In the genomic region with DNA sequence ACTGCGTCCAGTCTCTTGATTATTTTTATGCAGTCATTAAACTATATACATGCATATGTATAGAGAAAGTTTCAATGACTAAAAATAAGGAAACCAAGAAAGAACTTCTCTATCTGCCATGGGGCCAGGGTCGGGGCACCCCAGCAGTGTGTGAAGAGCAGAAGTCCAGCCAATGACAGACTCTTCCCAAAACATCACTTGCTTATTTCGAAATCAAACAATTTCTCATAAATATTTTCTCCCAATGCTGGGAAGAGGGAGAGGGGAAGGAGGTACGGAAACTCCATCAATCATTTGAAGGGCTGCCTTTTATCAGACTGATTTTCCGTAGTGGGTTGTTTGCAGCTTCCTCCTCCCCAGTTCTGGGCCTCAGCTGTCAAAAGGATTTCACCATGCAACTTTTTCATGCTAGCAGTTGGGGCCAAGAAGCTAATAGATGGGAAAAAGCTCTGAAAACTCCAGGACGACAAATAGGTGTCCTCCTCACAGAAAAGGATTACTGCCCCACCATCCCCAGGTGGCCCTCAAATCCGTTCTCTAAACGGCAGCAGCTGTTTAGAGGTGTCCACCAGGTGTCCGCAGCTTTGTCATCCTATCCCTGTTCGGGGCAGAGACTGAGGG, we compare ENCODE assay signal across 8 cellular contexts. TPM values are rescaled to one million over a fixed set of nuclear protein-coding genes. Genes with fewer than 3 reads are reported as not detected.
DNase-seq lines count a peak whose midpoint lies in the region; ATAC-seq and TF ChIP-seq lines count a peak whose summit lies in the region.

No MANE protein-coding gene starts in this region.

- H3K36me3 ChIP-seq in CD8-positive, alpha-beta T cell (ENCODE audit: insufficient read depth, low read length): peaks cover 4% of the 10 kb centered on the region
- H3K36me3 ChIP-seq in HUES64 (ENCODE audit: insufficient read depth, low read length) (peaks cover 17% of the 10 kb centered on the region; the same call in 1 of the 2 replicates), urinary bladder (ENCODE audit: insufficient read depth) (no peaks in the 10 kb centered on the region)

- no peaks in the 10 kb centered on the region for H3K9me3 Mint-ChIP-seq in CD8-positive, alpha-beta T cell

- no peak for TF ChIP-seq CTCF in CD8-positive, alpha-beta T cell (IDR thresholded peaks at IDR 0.05)

- H3K27ac ChIP-seq in CD8-positive, alpha-beta T cell (ENCODE audit: low read depth, low read length): peak overlapping the region; percentile 59
- peak overlapping the region; percentile 16; the same call in 1 of the 2 replicates for H3K27ac ChIP-seq in HUES64 (ENCODE audit: low read depth, low read length)
- peak overlapping the region; percentile 91 for H3K27ac ChIP-seq in angular gyrus (ENCODE audit: low read depth, low read length)
- peak overlapping the region; percentile 76 for H3K27ac ChIP-seq in urinary bladder (ENCODE audit: low read depth)

- no peaks in the 10 kb centered on the region for H3K27me3 Mint-ChIP-seq in CD8-positive, alpha-beta T cell (ENCODE audit: low read depth)

- peak overlapping the region; percentile 95 for H3K4me3 ChIP-seq in CD8-positive, alpha-beta T cell (ENCODE audit: low read depth, low read length)
- H3K4me3 ChIP-seq in HUES64 (ENCODE audit: low read length): peak overlapping the region; percentile 92
- H3K4me3 ChIP-seq in urinary bladder (ENCODE audit: low read depth, low read length): peak overlapping the region; percentile 68

- H3K27me3 ChIP-seq in CD8-positive, alpha-beta T cell (ENCODE audit: insufficient read depth, low read length): no peaks in the 10 kb centered on the region
- no peaks in the 10 kb centered on the region for H3K27me3 ChIP-seq in HUES64 (ENCODE audit: insufficient read depth, low read length)

- no peak for DNase-seq in CD8-positive, alpha-beta T cell
- DNase-seq in medulla oblongata (ENCODE audit: extremely low spot score) (peak; percentile 40), COLO829 (ENCODE audit: low spot score) (no peak), NCI-H1105 (lab: John Stamatoyannopoulos, UW) (no peak)

- no peaks in the 10 kb centered on the region for H3K9me3 ChIP-seq in CD8-positive, alpha-beta T cell (ENCODE audit: low read length)
- H3K9me3 ChIP-seq in HUES64 (ENCODE audit: insufficient read depth, low read depth, low read length): no peaks in the 10 kb centered on the region

- CTCF ChIA-PET in CD8-positive, alpha-beta T cell (lab: Charles Lee): interaction anchor here (0.8 to 1.8 kb wide), 6 partner anchors 15 to 87 kb away, joined by 3 to 10 read pairs (median 4); a partner anchor contains a TSS

- intact Hi-C loops in CD8-positive, alpha-beta T cell (cut with DNase I, micrococcal nuclease): loop anchor here (1.0 to 5.0 kb wide), 9 partner anchors 16 to 265 kb away; a partner anchor contains a TSS

- peaks cover 11% of the 10 kb centered on the region for H3K36me3 Mint-ChIP-seq in CD8-positive, alpha-beta T cell

- ATAC-seq in CD8-positive, alpha-beta T cell: no peak
- ATAC-seq in HG02588 (IDR thresholded peaks at IDR 0.05; ENCODE audit: unreplicated experiment): no peak

- H3K27ac Mint-ChIP-seq in CD8-positive, alpha-beta T cell: peak overlapping the region; percentile 85

- H3K4me3 Mint-ChIP-seq in CD8-positive, alpha-beta T cell: peak overlapping the region; percentile 92

- 33% methylated on average over 8 of the region's 10 CpGs for WGBS in HUES64
- 20% methylated on average over 10 of the region's 10 CpGs for WGBS in urinary bladder

- H3K4me1 Mint-ChIP-seq in CD8-positive, alpha-beta T cell (ENCODE audit: low read depth): peaks cover 45% of the 10 kb centered on the region

- peak overlapping the region; percentile 72 for H3K9ac ChIP-seq in HUES64 (ENCODE audit: low read depth, low read length)

- peaks cover 29% of the 10 kb centered on the region for H3K4me1 ChIP-seq in CD8-positive, alpha-beta T cell (ENCODE audit: insufficient read depth, low read length)
- H3K4me1 ChIP-seq in HUES64 (ENCODE audit: insufficient read depth, low read length) (peaks cover 5% of the 10 kb centered on the region; the same call in 1 of the 2 replicates), urinary bladder (ENCODE audit: insufficient read depth) (no peaks in the 10 kb centered on the region)

- POLR2A ChIA-PET in CD8-positive, alpha-beta T cell (lab: Charles Lee): interaction anchor here (2.5 kb wide), 1 partner anchor 15 kb away, joined by 14 read pairs; a partner anchor contains a TSS

RNA-seq across cellular contexts. Expression of a gene that starts 0.6 kb away (rescaled TPM):
- total RNA-seq in CD8-positive, alpha-beta T cell: 10 to 100 TPM; 91.9 to 95.3 TPM
- 46.8 TPM for polyA plus RNA-seq in HUES64 (2013, experiment 1 of 2)
- 59.5 TPM for polyA plus RNA-seq in HUES64 (2013, experiment 2 of 2)
- 18.6 TPM for total RNA-seq in urinary bladder
- polyA plus RNA-seq in urinary bladder: 57.7 TPM

RNA-seq across cellular contexts. Expression of a gene that starts 16.2 kb away (rescaled TPM):
- total RNA-seq in CD8-positive, alpha-beta T cell: 100 to 1,000 TPM; 116 to 120 TPM
- polyA plus RNA-seq in HUES64 (2013, experiment 1 of 2): 61.8 TPM
- polyA plus RNA-seq in HUES64 (2013, experiment 2 of 2): 57.8 TPM
- total RNA-seq in urinary bladder: 30.1 TPM
- 66.2 TPM for polyA plus RNA-seq in urinary bladder

RNA-seq across cellular contexts. Expression of a gene that starts 23.6 kb away (rescaled TPM):
- total RNA-seq in CD8-positive, alpha-beta T cell: 1 to 10 TPM; 5.9 to 6.4 TPM
- polyA plus RNA-seq in HUES64 (2013, experiment 1 of 2): 1.6 TPM
- polyA plus RNA-seq in HUES64 (2013, experiment 2 of 2): 3.1 TPM
- 11.6 TPM for total RNA-seq in urinary bladder
- 16.6 TPM for polyA plus RNA-seq in urinary bladder

RNA-seq across cellular contexts. Expression of a gene that starts 52.4 kb away (rescaled TPM):
- total RNA-seq in CD8-positive, alpha-beta T cell: 1 to 10 TPM; 2.6 to 3.0 TPM
- 1.6 TPM for polyA plus RNA-seq in HUES64 (2013, experiment 1 of 2)
- 2.2 TPM for polyA plus RNA-seq in HUES64 (2013, experiment 2 of 2)
- total RNA-seq in urinary bladder: 16.4 TPM
- 196 TPM for polyA plus RNA-seq in urinary bladder

Comparison
In these comparisons a context has a peak if more than half of its experiments do, and no peak if none do; other contexts are left out.
1. H3K27ac ChIP-seq: peak in every context shown above with its lines; median percentile 91 in angular gyrus; 76 in urinary bladder; 59 in CD8-positive, alpha-beta T cell; 16 in HUES64.